In genomic region chr11:68071281-68072048, GRCh38 we compare ENCODE assay signal across 17 cellular contexts.
"Had no signal": no experiment of that assay in that cellular context is flagged by ENCODE, and none has a peak within 500 bp of the region (broad histone marks: within the 10 kb centered on the region; RNA-seq: fewer than 3 reads in every experiment).

No MANE protein-coding gene starts in this region.

- DNase-seq: activated CD4-positive, alpha-beta T cell treated with anti-CD3 and anti-CD28 coated beads, Interleukin-2, amount 50 U/mL, for 1 hour; activated gamma-delta T cell; cerebellar nuclear complex; cortex of kidney; gastrocnemius medialis; kidney; left lung; midbrain; ovary; psoas muscle; right cardiac atrium; stomach; T-helper 1 cell; upper lobe of left lung had no signal

- H3K27ac Mint-ChIP-seq: activated naive CD4-positive, alpha-beta T cell treated with anti-CD3 and anti-CD28 coated beads, Interleukin-2, amount 50 U/mL, for 72 hours had no signal

- H3K4me1 Mint-ChIP-seq: neural crest cell had no signal

- H3K4me3 Mint-ChIP-seq: neural crest cell had no signal

- H3K9me3 Mint-ChIP-seq: activated naive CD4-positive, alpha-beta T cell treated with anti-CD3 and anti-CD28 coated beads, Interleukin-2, amount 50 U/mL, for 72 hours; neural crest cell had no signal

- ATAC-seq: activated CD4-positive, CD25-positive, alpha-beta regulatory T cell treated with anti-CD3 and anti-CD28 coated beads, Interleukin-2, amount 50 U/mL, for 24 hours; activated naive CD4-positive, alpha-beta T cell treated with anti-CD3 and anti-CD28 coated beads, Interleukin-2, amount 50 U/mL, for 72 hours; gastrocnemius medialis; left lung; psoas muscle; right cardiac atrium had no signal
